ENCODE assay signal across 31 cellular contexts in the genomic region with DNA sequence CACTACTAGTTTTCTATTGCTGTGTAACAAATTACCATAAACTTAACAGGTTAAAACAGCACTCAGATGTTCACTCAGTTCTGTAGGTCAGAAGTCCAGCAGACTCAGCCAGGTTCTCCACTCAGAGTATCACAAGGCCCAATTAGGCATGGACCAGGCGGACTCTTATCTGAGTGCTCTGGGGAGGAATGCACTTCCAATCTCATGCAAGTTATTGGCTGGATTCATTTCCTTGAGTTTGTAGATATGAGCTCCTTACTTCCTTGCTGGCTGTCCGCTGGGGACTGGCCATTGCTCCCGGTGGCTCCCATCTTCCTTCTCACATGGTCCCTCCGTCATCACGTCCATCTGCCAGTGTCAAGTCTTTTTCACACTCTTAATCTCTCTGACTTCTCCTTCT.
"Had no signal": no experiment of that assay in that cellular context is flagged by ENCODE, and none has a peak within 500 bp of the region (broad histone marks: within the 10 kb centered on the region; RNA-seq: fewer than 3 reads in every experiment).

No MANE protein-coding gene starts in this region.

- FAIRE-seq: astrocyte, bronchial epithelial cell, colon had no signal

- H3K27ac ChIP-seq: brain microvascular endothelial cell, esophagus muscularis mucosa, foreskin keratinocyte, gastrocnemius medialis, VCaP had no signal

- DNase-seq: activated CD4-positive, alpha-beta memory T cell treated with anti-CD3 and anti-CD28 coated beads, Interleukin-2, amount 10 ng/mL, durations not matched to agents 7 days and 5 days; activated CD4-positive, alpha-beta T cell treated with anti-CD3 and anti-CD28 coated beads for 1 hour; activated CD4-positive, alpha-beta T cell treated with anti-CD3 and anti-CD28 coated beads for 4 hours; activated CD4-positive, alpha-beta T cell treated with anti-CD3 and anti-CD28 coated beads, Interleukin-2, amount 10 ng/mL, durations not matched to agents 7 days and 5 days; activated CD4-positive, alpha-beta T cell treated with anti-CD3 and anti-CD28 coated beads, Interleukin-2, amount 50 U/mL, for 4 hours; activated CD8-positive, alpha-beta memory T cell treated with anti-CD3 and anti-CD28 coated beads, Interleukin-2, amount 50 U/mL, for 48 hours; activated gamma-delta T cell; activated naive CD4-positive, alpha-beta T cell treated with anti-CD3 and anti-CD28 coated beads, Interleukin-2, amount 50 U/mL, for 16 hours; activated naive CD4-positive, alpha-beta T cell treated with Interleukin-2 at 50 U/mL for 16 hours; activated T-cell treated with anti-CD3 and anti-CD28 coated beads for 4 hours; activated T-cell treated with anti-CD3 and anti-CD28 coated beads, Interleukin-2, amount 50 U/mL, for 24 hours; activated T-cell treated with anti-CD3 and anti-CD28 coated beads, Interleukin-2, amount 50 U/mL, for 72 hours; amniotic stem cell; anterior cingulate cortex; brain microvascular endothelial cell; caudate nucleus; cortex of kidney; dermis blood vessel endothelial cell; effector CD4-positive, alpha-beta T cell; effector memory CD8-positive, alpha-beta T cell; erythroblast; foreskin keratinocyte; gastrocnemius medialis; glutamatergic neuron; T-helper 2 cell had no signal

- H3K36me3 ChIP-seq: brain microvascular endothelial cell, esophagus muscularis mucosa, gastrocnemius medialis had no signal

- H3K9me3 ChIP-seq: esophagus muscularis mucosa, gastrocnemius medialis had no signal

- H3K4me3 ChIP-seq: esophagus muscularis mucosa, gastrocnemius medialis had no signal

- H3K27me3 ChIP-seq: brain microvascular endothelial cell, esophagus muscularis mucosa, gastrocnemius medialis had no signal

- ATAC-seq: activated T-cell treated with anti-CD3 and anti-CD28 coated beads, Interleukin-2, amount 50 U/mL, for 72 hours; effector memory CD8-positive, alpha-beta T cell; foreskin keratinocyte; gastrocnemius medialis; WTC11 had no signal

- H3K4me1 ChIP-seq: esophagus muscularis mucosa, foreskin keratinocyte, gastrocnemius medialis had no signal
